ENCODE assay signal across 20 cellular contexts in genomic region chr1:224292419-224292818, GRCh38.
"Had no signal": no experiment of that assay in that cellular context is flagged by ENCODE, and none has a peak within 500 bp of the region (broad histone marks: within the 10 kb centered on the region; RNA-seq: fewer than 3 reads in every experiment).

No MANE protein-coding gene starts in this region.

- H3K4me3 ChIP-seq: adrenal gland, dorsolateral prefrontal cortex, ovary, psoas muscle, thyroid gland had no signal

- H3K4me1 ChIP-seq: adrenal gland, psoas muscle, thyroid gland had no signal

- H3K4me1 Mint-ChIP-seq: immature natural killer cell had no signal

- H3K27me3 Mint-ChIP-seq: naive thymus-derived CD4-positive, alpha-beta T cell had no signal

- H3K9me3 ChIP-seq: adrenal gland, ovary, psoas muscle, thyroid gland had no signal

- H3K9me3 Mint-ChIP-seq: activated naive CD4-positive, alpha-beta T cell treated with anti-CD3 and anti-CD28 coated beads, Interleukin-2, amount 50 U/mL, for 72 hours; immature natural killer cell; naive thymus-derived CD4-positive, alpha-beta T cell had no signal

- H3K4me3 Mint-ChIP-seq: immature natural killer cell; naive thymus-derived CD4-positive, alpha-beta T cell had no signal

- H3K27ac Mint-ChIP-seq: activated naive CD4-positive, alpha-beta T cell treated with anti-CD3 and anti-CD28 coated beads, Interleukin-2, amount 50 U/mL, for 72 hours; immature natural killer cell had no signal

- H3K27me3 ChIP-seq: adrenal gland, dorsolateral prefrontal cortex, ovary, thyroid gland had no signal

- ATAC-seq: activated naive CD4-positive, alpha-beta T cell treated with anti-CD3 and anti-CD28 coated beads, Interleukin-2, amount 50 U/mL, for 72 hours; naive thymus-derived CD4-positive, alpha-beta T cell; psoas muscle; right cardiac atrium had no signal

- H3K36me3 ChIP-seq: ovary had no signal

- H3K27ac ChIP-seq: adrenal gland, ovary, psoas muscle, thyroid gland, WERI-Rb-1 had no signal

- DNase-seq: activated CD4-positive, alpha-beta T cell treated with anti-CD3 and anti-CD28 coated beads for 1 hour; activated CD8-positive, alpha-beta memory T cell treated with anti-CD3 and anti-CD28 coated beads for 24 hours; activated CD8-positive, alpha-beta memory T cell treated with anti-CD3 and anti-CD28 coated beads, Interleukin-2, amount 50 U/mL, for 48 hours; activated gamma-delta T cell; activated T-cell treated with anti-CD3 and anti-CD28 coated beads, Interleukin-2, amount 50 U/mL, for 48 hours; adrenal gland; dorsolateral prefrontal cortex; erythroblast; immature natural killer cell; mesendoderm; naive thymus-derived CD4-positive, alpha-beta T cell; ovary; psoas muscle; right cardiac atrium; stimulated activated CD4-positive, alpha-beta T cell treated with anti-CD3 and anti-CD28 coated beads, Interleukin-2, amount 100 ng/mL, for 24 hours; stimulated activated naive CD4-positive, alpha-beta T cell treated with Interleukin-2 at 50 U/mL for 16 hours; T-helper 2 cell; thyroid gland; WERI-Rb-1 had no signal
